12 cellular contexts compared by ENCODE assay signal in genomic region chr2:9284521-9285297, GRCh38.
"Had no signal": no experiment of that assay in that cellular context is flagged by ENCODE, and none has a peak within 500 bp of the region (broad histone marks: within the 10 kb centered on the region; RNA-seq: fewer than 3 reads in every experiment).

No MANE protein-coding gene starts in this region.

- ATAC-seq: activated naive CD4-positive, alpha-beta T cell treated with anti-CD3 and anti-CD28 coated beads, Interleukin-2, amount 50 U/mL, for 72 hours; effector memory CD8-positive, alpha-beta T cell; gastroesophageal sphincter; left lung had no signal

- DNase-seq: activated T-cell treated with anti-CD3 and anti-CD28 coated beads, Interleukin-2, amount 50 U/mL, for 1 hour; amniotic stem cell; effector memory CD8-positive, alpha-beta T cell; islet precursor cell; left lung; mesendoderm; retina; tibial artery; uterus had no signal

- H3K9me3 ChIP-seq: gastroesophageal sphincter, left lung, tibial artery, uterus had no signal

- H3K4me3 ChIP-seq: gastroesophageal sphincter, left lung, smooth muscle cell, tibial artery, uterus had no signal

- H3K27ac ChIP-seq: gastroesophageal sphincter, left lung, tibial artery, uterus had no signal

- H3K4me1 ChIP-seq: left lung, uterus had no signal

- H3K36me3 ChIP-seq: left lung, uterus had no signal

- H3K27me3 ChIP-seq: gastroesophageal sphincter, left lung, tibial artery, uterus had no signal
